ENCODE assay signal across 8 cellular contexts in the genomic region with DNA sequence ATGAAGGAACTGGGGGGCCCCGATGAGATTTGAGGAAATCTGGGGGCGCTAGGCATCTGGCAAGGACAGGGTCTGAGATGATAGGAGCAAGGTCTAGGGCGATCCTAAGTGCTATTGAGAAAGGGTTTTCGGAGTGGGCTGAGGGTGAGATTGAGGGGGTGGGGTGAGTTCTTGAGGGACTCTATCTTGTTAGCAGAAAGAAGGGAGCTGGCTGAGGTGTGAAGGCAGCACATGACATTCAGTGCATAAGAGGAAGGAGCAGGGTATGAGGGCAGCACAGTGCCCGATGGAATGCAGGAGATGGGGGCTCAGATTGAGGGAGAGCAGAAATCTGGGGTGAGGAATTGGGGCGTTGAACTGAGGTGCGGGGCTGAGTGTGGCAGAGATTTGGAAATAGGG. TPM values are rescaled to one million over a fixed set of nuclear protein-coding genes. Genes with fewer than 3 reads are reported as not detected.
DNase-seq lines count a peak whose midpoint lies in the region; ATAC-seq and TF ChIP-seq lines count a peak whose summit lies in the region.

No MANE protein-coding gene starts in this region.

- no peaks in the 10 kb centered on the region for H3K36me3 ChIP-seq in MM.1S (replicated peaks; ENCODE audit: insufficient read depth, low read length)
- no peaks in the 10 kb centered on the region for H3K36me3 ChIP-seq in tibial nerve

- H3K79me2 ChIP-seq in MM.1S (ENCODE audit: low read length), result peaks cover 25% of the 10 kb centered on the region

- H3F3A ChIP-seq in MM.1S (ENCODE audit: insufficient read depth, low read length), result no peaks in the 10 kb centered on the region

- H2AFZ ChIP-seq in MM.1S (ENCODE audit: low read length), result peak overlapping the region; percentile 84

- peak overlapping the region; percentile 51; the same call in 1 of the 2 replicates for H3K9ac ChIP-seq in MM.1S (ENCODE audit: low read length)

- TF ChIP-seq EP300 in tibial nerve (IDR thresholded peaks at IDR 0.05), result no peak

- TF ChIP-seq CTCF in GM12864 (IDR thresholded peaks at IDR 0.05; ENCODE audit: low read depth, low read length, missing control alignments), result no peak
- TF ChIP-seq CTCF in MM.1S (IDR thresholded peaks at IDR 0.05; ENCODE audit: low read length), result no peak
- TF ChIP-seq CTCF in lower leg skin (IDR thresholded peaks at IDR 0.05), result no peak
- no peak for TF ChIP-seq CTCF in tibial nerve (IDR thresholded peaks at IDR 0.05)

- H3K4me2 ChIP-seq in MM.1S (ENCODE audit: low read depth, low read length), result peak overlapping the region; percentile 94

- intact Hi-C loops in lower leg skin (cut with DNase I; ENCODE audit: low total_unique reads), result no loop called here

- peak overlapping the region; percentile 76 for H3K4me3 ChIP-seq in GM12864 (ENCODE audit: low read depth, low read length)
- peak overlapping the region; percentile 91 for H3K4me3 ChIP-seq in MM.1S (ENCODE audit: low read length)
- H3K4me3 ChIP-seq in lower leg skin (ENCODE audit: low read depth, poor library complexity, severe bottlenecking), result peak overlapping the region; percentile 51
- H3K4me3 ChIP-seq in tibial nerve, result peak overlapping the region; percentile 70 to 90 (median 79)

- no peaks in the 10 kb centered on the region for H3K27me3 ChIP-seq in MM.1S (replicated peaks; ENCODE audit: insufficient read depth, low read length)
- no peaks in the 10 kb centered on the region for H3K27me3 ChIP-seq in tibial nerve

- no peaks in the 10 kb centered on the region for H4K20me1 ChIP-seq in MM.1S (ENCODE audit: insufficient read depth, low read length)

- no peaks in the 10 kb centered on the region for H3K9me2 ChIP-seq in MM.1S (replicated peaks; ENCODE audit: insufficient read depth, low read length)

- DNase-seq in GM12864 (ENCODE audit: low read depth) (no peak), MM.1S (no peak), caudate nucleus (lab: John Stamatoyannopoulos, UW) (peak in 5 of 61 donors; percentile 32 to 48 (median 35)), lower leg skin (ENCODE audit: low spot score in 2 of 2) (no peak), tibial nerve (ENCODE audit: low spot score in 2 of 2) (no peak)

- peaks cover 5% of the 10 kb centered on the region for H3K4me1 ChIP-seq in MM.1S (ENCODE audit: low read length)
- peaks cover 0 to 38% (median 14%) of the 10 kb centered on the region in 4 donors for H3K4me1 ChIP-seq in tibial nerve

- H3K27ac ChIP-seq in MM.1S (ENCODE audit: low read length), result no peak overlapping the region
- peak overlapping the region; percentile 67 for H3K27ac ChIP-seq in caudate nucleus (ENCODE audit: low read depth, low read length)
- peak overlapping the region; percentile 58 to 91 (median 74) for H3K27ac ChIP-seq in tibial nerve

- TF ChIP-seq POLR2A in lower leg skin (IDR thresholded peaks at IDR 0.05) (no peak), tibial nerve (IDR thresholded peaks at IDR 0.05) (no peak)

- H3K9me3 ChIP-seq in MM.1S (replicated peaks; ENCODE audit: insufficient read depth, low read length) (no peaks in the 10 kb centered on the region), tibial nerve (no peaks in the 10 kb centered on the region)

- ATAC-seq in GM21576 (IDR thresholded peaks at IDR 0.05; ENCODE audit: unreplicated experiment), result no peak
- ATAC-seq in GM18517 (IDR thresholded peaks at IDR 0.05; ENCODE audit: unreplicated experiment), result no peak
- no peak for ATAC-seq in HG02885 (IDR thresholded peaks at IDR 0.05; ENCODE audit: poor library complexity, unreplicated experiment)

- 13% methylated on average over 7 of the region's 7 CpGs for WGBS in lower leg skin, 2 donors
- 15 to 18% methylated on average over 7 of the region's 7 CpGs for WGBS in tibial nerve, 2 donors

RNA-seq across cellular contexts. Expression of gene TRIM32, which starts 0.7 kb away (rescaled TPM):
- total RNA-seq in lower leg skin, result 10 to 100 TPM in 3 of 4 donors, 1 to 10 TPM in 1; 9.9 to 16.1 (median 12.1) TPM
- total RNA-seq in tibial nerve, result 10 to 100 TPM; 11.4 to 19.8 (median 15.9) TPM
